1 cellular context compared by ENCODE assay signal in genomic region chr7:152025077-152025936, GRCh38.
TF ChIP-seq lines count a peak whose summit lies in the region.

TSS of gene GALNT11 (plus strand) at chr7:152025674. CDS start at chr7:152094228, 68,554 bp downstream.

TF ChIP-seq in HepG2, 621 proteins besides CTCF, POLR2A, EP300 and RAD21 (continued from another document and continues in another):
- TF ChIP-seq ZNF503 (CRISPR knock-in tag; IDR thresholded peaks at IDR 0.05) (no peak), ZKSCAN1 (IDR thresholded peaks at IDR 0.05; ENCODE audit: low read length) (no peak), ZNF33B (CRISPR knock-in tag; IDR thresholded peaks at IDR 0.05) (0 out of 2 replicates have a peak, but pooled peaks have one; percentile 45), CSRNP1 (CRISPR knock-in tag; IDR thresholded peaks at IDR 0.05) (no peak), ZNF639 (CRISPR knock-in tag; conservative IDR thresholded peaks at IDR 0.05) (no peak), KLF13 (CRISPR knock-in tag; IDR thresholded peaks at IDR 0.05) (no peak), RXRB (CRISPR knock-in tag; IDR thresholded peaks at IDR 0.05; ENCODE audit: borderline replicate concordance) (no peak), ARNT (IDR thresholded peaks at IDR 0.05) (no peak), ZNF362 (CRISPR knock-in tag; IDR thresholded peaks at IDR 0.05; ENCODE audit: borderline replicate concordance) (0 out of 2 replicates have a peak, but pooled peaks have one; percentile 15), ZNF691 (CRISPR knock-in tag; IDR thresholded peaks at IDR 0.05; ENCODE audit: borderline replicate concordance, low read depth) (no peak), ZBTB7B (CRISPR knock-in tag; IDR thresholded peaks at IDR 0.05) (0 out of 2 replicates have a peak, but pooled peaks have one; percentile 50), KDM1A (CRISPR knock-in tag; IDR thresholded peaks at IDR 0.05) (no peak), TP53 (CRISPR knock-in tag; conservative IDR thresholded peaks at IDR 0.05) (no peak), ELF3 (CRISPR knock-in tag; IDR thresholded peaks at IDR 0.05) (no peak), KMT2A (CRISPR knock-in tag; IDR thresholded peaks at IDR 0.05) (no peak), ZNF451 (CRISPR knock-in tag; IDR thresholded peaks at IDR 0.05) (no peak; the same call in 1 of the 2 replicates), TSC22D2 (CRISPR knock-in tag; IDR thresholded peaks at IDR 0.05; ENCODE audit: borderline replicate concordance) (no peak), ZBTB8A (CRISPR knock-in tag; IDR thresholded peaks at IDR 0.05; ENCODE audit: borderline replicate concordance, low read depth) (no peak), LCORL (IDR thresholded peaks at IDR 0.05) (no peak), LCORL (CRISPR knock-in tag; IDR thresholded peaks at IDR 0.05) (no peak), NAIF1 (CRISPR knock-in tag; IDR thresholded peaks at IDR 0.05; ENCODE audit: borderline replicate concordance) (no peak), SNAI1 (CRISPR knock-in tag; IDR thresholded peaks at IDR 0.05; ENCODE audit: borderline replicate concordance) (no peak), ZNF549 (CRISPR knock-in tag; IDR thresholded peaks at IDR 0.05) (no peak), ATAD3A (CRISPR knock-in tag; IDR thresholded peaks at IDR 0.05) (no peak), ZNF513 (CRISPR knock-in tag; conservative IDR thresholded peaks at IDR 0.05) (no peak), ZNF333 (CRISPR knock-in tag; IDR thresholded peaks at IDR 0.05; ENCODE audit: borderline replicate concordance) (no peak), SRY (CRISPR knock-in tag; IDR thresholded peaks at IDR 0.05) (no peak), ZNF580 (CRISPR knock-in tag; IDR thresholded peaks at IDR 0.05; ENCODE audit: borderline replicate concordance, low read depth) (no peak), ZNF878 (CRISPR knock-in tag; IDR thresholded peaks at IDR 0.05) (no peak), NFE2L1 (CRISPR knock-in tag; IDR thresholded peaks at IDR 0.05; ENCODE audit: borderline replicate concordance) (no peak), ZNF317 (CRISPR knock-in tag; IDR thresholded peaks at IDR 0.05) (no peak), NFIC (IDR thresholded peaks at IDR 0.05; ENCODE audit: low read length) (no peak), PITX1 (CRISPR knock-in tag; IDR thresholded peaks at IDR 0.05) (no peak), ZXDC (CRISPR knock-in tag; IDR thresholded peaks at IDR 0.05) (no peak), CREBL2 (CRISPR knock-in tag; IDR thresholded peaks at IDR 0.05; ENCODE audit: borderline replicate concordance) (no peak), PBX2 (CRISPR knock-in tag; IDR thresholded peaks at IDR 0.05) (no peak), ZNF556 (CRISPR knock-in tag; IDR thresholded peaks at IDR 0.05; ENCODE audit: borderline replicate concordance) (0 out of 2 replicates have a peak, but pooled peaks have one; percentile 32), DMTF1 (CRISPR knock-in tag; IDR thresholded peaks at IDR 0.05) (no peak), ZFP1 (CRISPR knock-in tag; IDR thresholded peaks at IDR 0.05) (no peak), ZBTB38 (CRISPR knock-in tag; IDR thresholded peaks at IDR 0.05) (0 out of 2 replicates have a peak, but pooled peaks have one; percentile 44), DMAP1 (CRISPR knock-in tag; IDR thresholded peaks at IDR 0.05) (no peak), ZC3H13 (CRISPR knock-in tag; IDR thresholded peaks at IDR 0.05) (no peak), RBM22 (optimal IDR thresholded peaks at IDR 0.05; ENCODE audit: low read length) (no peak), HOMEZ (CRISPR knock-in tag; IDR thresholded peaks at IDR 0.05; ENCODE audit: low read depth) (no peak), JUNB (CRISPR knock-in tag; IDR thresholded peaks at IDR 0.05; ENCODE audit: borderline replicate concordance) (no peak), HDAC2 (CRISPR knock-in tag; IDR thresholded peaks at IDR 0.05) (no peak), ZNF496 (CRISPR knock-in tag; IDR thresholded peaks at IDR 0.05; ENCODE audit: insufficient replicate concordance) (no peak), MLX (CRISPR knock-in tag; IDR thresholded peaks at IDR 0.05) (no peak)
